Comparison of ENCODE assay signal across 24 cellular contexts in the genomic region with DNA sequence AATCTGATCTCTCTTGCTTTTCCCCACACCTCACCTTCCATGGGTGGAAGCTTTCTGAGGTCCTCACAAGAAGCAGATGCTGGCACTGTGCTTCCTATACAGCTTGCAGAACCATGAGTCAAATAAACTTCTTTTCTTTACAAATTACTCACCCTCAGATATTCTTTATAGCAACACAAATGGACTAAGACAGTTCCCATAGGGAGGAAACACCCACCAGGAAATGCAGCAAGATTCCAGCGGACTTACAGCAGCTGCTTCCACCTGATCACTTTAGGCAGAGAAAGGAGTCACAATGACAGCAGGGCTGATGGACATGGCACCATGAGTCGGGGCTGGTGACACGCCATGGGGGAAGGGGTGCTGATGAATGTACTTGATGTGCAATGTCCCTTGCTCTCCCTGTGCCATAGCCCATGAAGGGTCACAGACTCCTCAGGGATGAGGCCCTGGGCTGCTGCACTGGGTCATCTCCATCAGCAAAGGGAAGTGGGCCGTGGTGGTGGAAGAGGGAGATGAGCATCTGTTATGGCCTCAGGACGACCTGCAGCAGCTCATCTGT. TPM values are rescaled to one million over a fixed set of nuclear protein-coding genes. Genes with fewer than 3 reads are reported as not detected.
DNase-seq lines count a peak whose midpoint lies in the region; ATAC-seq and TF ChIP-seq lines count a peak whose summit lies in the region.
"Had no signal": no experiment of that assay in that cellular context is flagged by ENCODE, and none has a peak within 500 bp of the region (broad histone marks: within the 10 kb centered on the region; RNA-seq: fewer than 3 reads in every experiment).

No MANE protein-coding gene starts in this region.

- intact Hi-C loops in upper lobe of right lung (cut with DNase I): no loop called here

- H3K4me3 ChIP-seq in upper lobe of right lung: no peak overlapping the region
- H3K4me3 ChIP-seq: ovary had no signal

- H3K4me3 Mint-ChIP-seq in activated naive CD8-positive, alpha-beta T cell: peak overlapping the region; percentile 3
- no peak overlapping the region for H3K4me3 Mint-ChIP-seq in activated naive CD8-positive, alpha-beta T cell treated with anti-CD3 and anti-CD28 coated beads for 36 hours
- H3K4me3 Mint-ChIP-seq in HFFc6: no peak overlapping the region
- H3K4me3 Mint-ChIP-seq in activated naive CD8-positive, alpha-beta T cell treated with anti-CD3 and anti-CD28 coated beads, Interleukin-2, amount 50 U/mL, for 24 hours: no peak overlapping the region
- H3K4me3 Mint-ChIP-seq: brain; dendritic cell treated with granulocyte-macrophage colony-stimulating factor and Interleukin-4, amounts not matched to agents 40 ng/mL and 50 ng/mL, for 4 days had no signal

- TF ChIP-seq CTCF in HFFc6 (IDR thresholded peaks at IDR 0.05) (no peak), upper lobe of right lung (IDR thresholded peaks at IDR 0.05) (no peak)

- no peaks in the 10 kb centered on the region for H3K27me3 ChIP-seq in upper lobe of right lung
- H3K27me3 ChIP-seq: ovary had no signal

- no peaks in the 10 kb centered on the region for H3K36me3 ChIP-seq in upper lobe of right lung
- H3K36me3 ChIP-seq: ovary had no signal

- H3K4me1 Mint-ChIP-seq in activated naive CD8-positive, alpha-beta T cell (ENCODE audit: low read depth): peaks cover 45% of the 10 kb centered on the region
- peaks cover 29% of the 10 kb centered on the region for H3K4me1 Mint-ChIP-seq in activated naive CD8-positive, alpha-beta T cell treated with anti-CD3 and anti-CD28 coated beads for 36 hours
- H3K4me1 Mint-ChIP-seq in HFFc6 (ENCODE audit: low read depth): peaks cover 7% of the 10 kb centered on the region; the same call in 1 of the 2 replicates
- H3K4me1 Mint-ChIP-seq in activated naive CD8-positive, alpha-beta T cell treated with anti-CD3 and anti-CD28 coated beads, Interleukin-2, amount 50 U/mL, for 24 hours: peaks cover 29% of the 10 kb centered on the region
- H3K4me1 Mint-ChIP-seq: brain had no signal

- no peak for DNase-seq in activated naive CD8-positive, alpha-beta T cell treated with anti-CD3 and anti-CD28 coated beads for 36 hours
- peak; percentile 27 for DNase-seq in HFFc6
- no peak for DNase-seq in activated naive CD8-positive, alpha-beta T cell treated with anti-CD3 and anti-CD28 coated beads, Interleukin-2, amount 50 U/mL, for 24 hours
- no peak for DNase-seq in upper lobe of right lung
- no peak for DNase-seq in cerebellar cortex (ENCODE audit: low spot score)
- no peak for DNase-seq in NCI-H2196 (lab: John Stamatoyannopoulos, UW; ENCODE audit: unreplicated experiment)
- no peak for DNase-seq in T1000 (lab: John Stamatoyannopoulos, UW)
- DNase-seq: AML-193; glutamatergic neuron; immature natural killer cell; NCI-H1105 treated with DMSO at 0.1 percent for 48 hours; NCI-H2171; stimulated activated CD4-positive, alpha-beta T cell treated with anti-CD3 and anti-CD28 coated beads, Interleukin-2, amount 100 ng/mL, for 24 hours had no signal

- H3K27ac ChIP-seq in upper lobe of right lung: no peak overlapping the region
- H3K27ac ChIP-seq: epithelial cell of prostate, HL-60, ovary, RWPE1 had no signal

- ATAC-seq in activated naive CD8-positive, alpha-beta T cell treated with anti-CD3 and anti-CD28 coated beads, Interleukin-2, amount 50 U/mL, for 24 hours: peak; percentile 24
- peak; percentile 15 for ATAC-seq in upper lobe of right lung
- ATAC-seq: sciatic nerve had no signal

- H3K9me3 ChIP-seq in upper lobe of right lung: no peaks in the 10 kb centered on the region
- H3K9me3 ChIP-seq: ovary had no signal

- H3K36me3 Mint-ChIP-seq in activated naive CD8-positive, alpha-beta T cell: peaks cover 10% of the 10 kb centered on the region
- H3K36me3 Mint-ChIP-seq in activated naive CD8-positive, alpha-beta T cell treated with anti-CD3 and anti-CD28 coated beads for 36 hours: peaks cover 4% of the 10 kb centered on the region
- no peaks in the 10 kb centered on the region for H3K36me3 Mint-ChIP-seq in HFFc6 (ENCODE audit: low read depth)
- peaks cover 5% of the 10 kb centered on the region for H3K36me3 Mint-ChIP-seq in activated naive CD8-positive, alpha-beta T cell treated with anti-CD3 and anti-CD28 coated beads, Interleukin-2, amount 50 U/mL, for 24 hours (ENCODE audit: low read depth)
- H3K36me3 Mint-ChIP-seq: brain had no signal

- H3K4me1 ChIP-seq in upper lobe of right lung: no peaks in the 10 kb centered on the region

- no peak overlapping the region for H3K27ac Mint-ChIP-seq in activated naive CD8-positive, alpha-beta T cell
- no peak overlapping the region for H3K27ac Mint-ChIP-seq in activated naive CD8-positive, alpha-beta T cell treated with anti-CD3 and anti-CD28 coated beads for 36 hours
- H3K27ac Mint-ChIP-seq in HFFc6: no peak overlapping the region
- H3K27ac Mint-ChIP-seq in activated naive CD8-positive, alpha-beta T cell treated with anti-CD3 and anti-CD28 coated beads, Interleukin-2, amount 50 U/mL, for 24 hours: no peak overlapping the region
- H3K27ac Mint-ChIP-seq: brain; dendritic cell treated with granulocyte-macrophage colony-stimulating factor and Interleukin-4, amounts not matched to agents 40 ng/mL and 50 ng/mL, for 4 days had no signal

- H3K27me3 Mint-ChIP-seq in activated naive CD8-positive, alpha-beta T cell: no peaks in the 10 kb centered on the region
- no peaks in the 10 kb centered on the region for H3K27me3 Mint-ChIP-seq in activated naive CD8-positive, alpha-beta T cell treated with anti-CD3 and anti-CD28 coated beads for 36 hours
- H3K27me3 Mint-ChIP-seq in HFFc6 (ENCODE audit: insufficient read depth): peaks cover 9% of the 10 kb centered on the region
- no peaks in the 10 kb centered on the region for H3K27me3 Mint-ChIP-seq in activated naive CD8-positive, alpha-beta T cell treated with anti-CD3 and anti-CD28 coated beads, Interleukin-2, amount 50 U/mL, for 24 hours

- peaks cover 6% of the 10 kb centered on the region for H3K9me3 Mint-ChIP-seq in activated naive CD8-positive, alpha-beta T cell (ENCODE audit: low read depth)
- peaks cover 15% of the 10 kb centered on the region for H3K9me3 Mint-ChIP-seq in activated naive CD8-positive, alpha-beta T cell treated with anti-CD3 and anti-CD28 coated beads for 36 hours
- H3K9me3 Mint-ChIP-seq in HFFc6: peaks cover 12% of the 10 kb centered on the region
- H3K9me3 Mint-ChIP-seq in activated naive CD8-positive, alpha-beta T cell treated with anti-CD3 and anti-CD28 coated beads, Interleukin-2, amount 50 U/mL, for 24 hours: peaks cover 17% of the 10 kb centered on the region

RNA-seq across cellular contexts. Expression of a gene that starts 53.9 kb away (rescaled TPM):
- total RNA-seq in activated naive CD8-positive, alpha-beta T cell treated with anti-CD3 and anti-CD28 coated beads for 36 hours: not detected
- total RNA-seq in HFFc6 (2021; fragmentation: NEBNext Ultra II Directional; extraction: Animal tissue kit (Norgen Biotek cat#: 25700)): not detected
- not detected for total RNA-seq in upper lobe of right lung
- total RNA-seq: H1, lower leg skin, ovary, sciatic nerve, temporal lobe had no signal
